ENCODE assay signal across 1 cellular context in the genomic region with DNA sequence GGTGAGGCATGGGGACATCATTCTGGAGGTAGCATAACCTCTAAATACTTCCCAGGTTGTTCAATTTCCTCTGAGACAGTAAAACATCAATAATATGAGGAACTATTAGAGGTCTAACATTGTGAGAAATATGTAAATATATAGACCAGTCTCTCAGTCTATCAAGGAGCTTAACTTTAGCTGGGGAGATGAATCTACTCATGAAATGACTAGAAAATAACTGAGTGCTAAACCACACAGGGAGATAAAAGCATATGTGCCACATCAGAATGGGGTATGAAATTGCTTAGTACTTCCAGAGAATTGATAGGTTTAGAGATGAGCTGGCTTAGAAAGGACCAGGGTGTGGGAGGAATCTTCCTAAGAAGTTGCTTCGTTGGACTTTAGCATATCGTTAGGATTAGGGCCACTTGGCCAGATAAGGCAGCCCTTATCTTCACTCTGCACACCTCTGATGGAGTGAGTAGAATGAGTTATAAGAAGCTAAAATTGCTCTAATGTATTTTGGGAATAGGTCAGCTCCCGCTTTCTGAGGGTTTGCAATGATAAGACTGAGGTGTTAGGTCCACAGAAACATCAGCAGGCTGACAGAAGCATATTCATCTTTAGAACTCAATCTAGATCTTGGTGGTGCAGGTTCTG.
TF ChIP-seq lines count a peak whose summit lies in the region.

No MANE protein-coding gene starts in this region.

TF ChIP-seq in K562, 482 proteins besides CTCF, POLR2A, EP300 and RAD21 (continued from another document and continues in another):
- TF ChIP-seq, protein P1, sequence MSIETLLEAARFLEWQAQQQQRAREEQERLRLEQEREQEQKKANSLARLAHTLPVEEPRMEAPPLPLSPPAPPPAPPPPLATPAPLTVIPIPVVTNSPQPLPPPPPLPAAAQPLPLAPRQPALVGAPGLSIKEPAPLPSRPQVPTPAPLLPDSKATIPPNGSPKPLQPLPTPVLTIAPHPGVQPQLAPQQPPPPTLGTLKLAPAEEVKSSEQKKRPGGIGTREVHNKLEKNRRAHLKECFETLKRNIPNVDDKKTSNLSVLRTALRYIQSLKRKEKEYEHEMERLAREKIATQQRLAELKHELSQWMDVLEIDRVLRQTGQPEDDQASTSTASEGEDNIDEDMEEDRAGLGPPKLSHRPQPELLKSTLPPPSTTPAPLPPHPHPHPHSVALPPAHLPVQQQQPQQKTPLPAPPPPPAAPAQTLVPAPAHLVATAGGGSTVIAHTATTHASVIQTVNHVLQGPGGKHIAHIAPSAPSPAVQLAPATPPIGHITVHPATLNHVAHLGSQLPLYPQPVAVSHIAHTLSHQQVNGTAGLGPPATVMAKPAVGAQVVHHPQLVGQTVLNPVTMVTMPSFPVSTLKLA (conservative IDR thresholded peaks at IDR 0.05), result no peak
- TF ChIP-seq MAZ (CRISPR knock-in tag; conservative IDR thresholded peaks at IDR 0.05 in 1 of 2, IDR thresholded peaks at IDR 0.05 in 1 of 2), result peak in 1 of 2 experiments; percentile 31; a peak in 1 of 4 replicates
- TF ChIP-seq, protein P2, sequence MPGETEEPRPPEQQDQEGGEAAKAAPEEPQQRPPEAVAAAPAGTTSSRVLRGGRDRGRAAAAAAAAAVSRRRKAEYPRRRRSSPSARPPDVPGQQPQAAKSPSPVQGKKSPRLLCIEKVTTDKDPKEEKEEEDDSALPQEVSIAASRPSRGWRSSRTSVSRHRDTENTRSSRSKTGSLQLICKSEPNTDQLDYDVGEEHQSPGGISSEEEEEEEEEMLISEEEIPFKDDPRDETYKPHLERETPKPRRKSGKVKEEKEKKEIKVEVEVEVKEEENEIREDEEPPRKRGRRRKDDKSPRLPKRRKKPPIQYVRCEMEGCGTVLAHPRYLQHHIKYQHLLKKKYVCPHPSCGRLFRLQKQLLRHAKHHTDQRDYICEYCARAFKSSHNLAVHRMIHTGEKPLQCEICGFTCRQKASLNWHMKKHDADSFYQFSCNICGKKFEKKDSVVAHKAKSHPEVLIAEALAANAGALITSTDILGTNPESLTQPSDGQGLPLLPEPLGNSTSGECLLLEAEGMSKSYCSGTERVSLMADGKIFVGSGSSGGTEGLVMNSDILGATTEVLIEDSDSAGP (CRISPR knock-in tag; IDR thresholded peaks at IDR 0.05), result no peak
- peak; percentile 94 for TF ChIP-seq SMARCE1 (IDR thresholded peaks at IDR 0.05)
- no peak for TF ChIP-seq YBX1 (IDR thresholded peaks at IDR 0.05)
- TF ChIP-seq, protein P3, sequence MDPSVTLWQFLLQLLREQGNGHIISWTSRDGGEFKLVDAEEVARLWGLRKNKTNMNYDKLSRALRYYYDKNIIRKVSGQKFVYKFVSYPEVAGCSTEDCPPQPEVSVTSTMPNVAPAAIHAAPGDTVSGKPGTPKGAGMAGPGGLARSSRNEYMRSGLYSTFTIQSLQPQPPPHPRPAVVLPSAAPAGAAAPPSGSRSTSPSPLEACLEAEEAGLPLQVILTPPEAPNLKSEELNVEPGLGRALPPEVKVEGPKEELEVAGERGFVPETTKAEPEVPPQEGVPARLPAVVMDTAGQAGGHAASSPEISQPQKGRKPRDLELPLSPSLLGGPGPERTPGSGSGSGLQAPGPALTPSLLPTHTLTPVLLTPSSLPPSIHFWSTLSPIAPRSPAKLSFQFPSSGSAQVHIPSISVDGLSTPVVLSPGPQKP (CRISPR knock-in tag; IDR thresholded peaks at IDR 0.05), result no peak
- TF ChIP-seq HCFC1 (IDR thresholded peaks at IDR 0.05; ENCODE audit: low read depth, low read length), result no peak
- TF ChIP-seq, protein P4, sequence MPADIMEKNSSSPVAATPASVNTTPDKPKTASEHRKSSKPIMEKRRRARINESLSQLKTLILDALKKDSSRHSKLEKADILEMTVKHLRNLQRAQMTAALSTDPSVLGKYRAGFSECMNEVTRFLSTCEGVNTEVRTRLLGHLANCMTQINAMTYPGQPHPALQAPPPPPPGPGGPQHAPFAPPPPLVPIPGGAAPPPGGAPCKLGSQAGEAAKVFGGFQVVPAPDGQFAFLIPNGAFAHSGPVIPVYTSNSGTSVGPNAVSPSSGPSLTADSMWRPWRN (IDR thresholded peaks at IDR 0.05; ENCODE audit: low read depth), result peak; percentile 93
- TF ChIP-seq, protein P5, sequence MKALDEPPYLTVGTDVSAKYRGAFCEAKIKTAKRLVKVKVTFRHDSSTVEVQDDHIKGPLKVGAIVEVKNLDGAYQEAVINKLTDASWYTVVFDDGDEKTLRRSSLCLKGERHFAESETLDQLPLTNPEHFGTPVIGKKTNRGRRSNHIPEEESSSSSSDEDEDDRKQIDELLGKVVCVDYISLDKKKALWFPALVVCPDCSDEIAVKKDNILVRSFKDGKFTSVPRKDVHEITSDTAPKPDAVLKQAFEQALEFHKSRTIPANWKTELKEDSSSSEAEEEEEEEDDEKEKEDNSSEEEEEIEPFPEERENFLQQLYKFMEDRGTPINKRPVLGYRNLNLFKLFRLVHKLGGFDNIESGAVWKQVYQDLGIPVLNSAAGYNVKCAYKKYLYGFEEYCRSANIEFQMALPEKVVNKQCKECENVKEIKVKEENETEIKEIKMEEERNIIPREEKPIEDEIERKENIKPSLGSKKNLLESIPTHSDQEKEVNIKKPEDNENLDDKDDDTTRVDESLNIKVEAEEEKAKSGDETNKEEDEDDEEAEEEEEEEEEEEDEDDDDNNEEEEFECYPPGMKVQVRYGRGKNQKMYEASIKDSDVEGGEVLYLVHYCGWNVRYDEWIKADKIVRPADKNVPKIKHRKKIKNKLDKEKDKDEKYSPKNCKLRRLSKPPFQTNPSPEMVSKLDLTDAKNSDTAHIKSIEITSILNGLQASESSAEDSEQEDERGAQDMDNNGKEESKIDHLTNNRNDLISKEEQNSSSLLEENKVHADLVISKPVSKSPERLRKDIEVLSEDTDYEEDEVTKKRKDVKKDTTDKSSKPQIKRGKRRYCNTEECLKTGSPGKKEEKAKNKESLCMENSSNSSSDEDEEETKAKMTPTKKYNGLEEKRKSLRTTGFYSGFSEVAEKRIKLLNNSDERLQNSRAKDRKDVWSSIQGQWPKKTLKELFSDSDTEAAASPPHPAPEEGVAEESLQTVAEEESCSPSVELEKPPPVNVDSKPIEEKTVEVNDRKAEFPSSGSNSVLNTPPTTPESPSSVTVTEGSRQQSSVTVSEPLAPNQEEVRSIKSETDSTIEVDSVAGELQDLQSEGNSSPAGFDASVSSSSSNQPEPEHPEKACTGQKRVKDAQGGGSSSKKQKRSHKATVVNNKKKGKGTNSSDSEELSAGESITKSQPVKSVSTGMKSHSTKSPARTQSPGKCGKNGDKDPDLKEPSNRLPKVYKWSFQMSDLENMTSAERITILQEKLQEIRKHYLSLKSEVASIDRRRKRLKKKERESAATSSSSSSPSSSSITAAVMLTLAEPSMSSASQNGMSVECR (CRISPR knock-in tag; IDR thresholded peaks at IDR 0.05), result no peak
- TF ChIP-seq, protein P6, sequence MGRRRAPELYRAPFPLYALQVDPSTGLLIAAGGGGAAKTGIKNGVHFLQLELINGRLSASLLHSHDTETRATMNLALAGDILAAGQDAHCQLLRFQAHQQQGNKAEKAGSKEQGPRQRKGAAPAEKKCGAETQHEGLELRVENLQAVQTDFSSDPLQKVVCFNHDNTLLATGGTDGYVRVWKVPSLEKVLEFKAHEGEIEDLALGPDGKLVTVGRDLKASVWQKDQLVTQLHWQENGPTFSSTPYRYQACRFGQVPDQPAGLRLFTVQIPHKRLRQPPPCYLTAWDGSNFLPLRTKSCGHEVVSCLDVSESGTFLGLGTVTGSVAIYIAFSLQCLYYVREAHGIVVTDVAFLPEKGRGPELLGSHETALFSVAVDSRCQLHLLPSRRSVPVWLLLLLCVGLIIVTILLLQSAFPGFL (CRISPR knock-in tag; IDR thresholded peaks at IDR 0.05), result no peak
- TF ChIP-seq, protein P7, sequence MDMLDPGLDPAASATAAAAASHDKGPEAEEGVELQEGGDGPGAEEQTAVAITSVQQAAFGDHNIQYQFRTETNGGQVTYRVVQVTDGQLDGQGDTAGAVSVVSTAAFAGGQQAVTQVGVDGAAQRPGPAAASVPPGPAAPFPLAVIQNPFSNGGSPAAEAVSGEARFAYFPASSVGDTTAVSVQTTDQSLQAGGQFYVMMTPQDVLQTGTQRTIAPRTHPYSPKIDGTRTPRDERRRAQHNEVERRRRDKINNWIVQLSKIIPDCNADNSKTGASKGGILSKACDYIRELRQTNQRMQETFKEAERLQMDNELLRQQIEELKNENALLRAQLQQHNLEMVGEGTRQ (CRISPR knock-in tag; IDR thresholded peaks at IDR 0.05), result no peak
- no peak for TF ChIP-seq SPI1 (IDR thresholded peaks at IDR 0.05; ENCODE audit: borderline replicate concordance, low read depth, low read length)
- no peak for TF ChIP-seq BMI1 (IDR thresholded peaks at IDR 0.05; ENCODE audit: low read length)
- no peak for TF ChIP-seq GABPB2 (CRISPR knock-in tag; conservative IDR thresholded peaks at IDR 0.05)
- TF ChIP-seq RBM17 (IDR thresholded peaks at IDR 0.05; ENCODE audit: borderline replicate concordance, low read depth, low read length), result no peak
- TF ChIP-seq, protein P8, sequence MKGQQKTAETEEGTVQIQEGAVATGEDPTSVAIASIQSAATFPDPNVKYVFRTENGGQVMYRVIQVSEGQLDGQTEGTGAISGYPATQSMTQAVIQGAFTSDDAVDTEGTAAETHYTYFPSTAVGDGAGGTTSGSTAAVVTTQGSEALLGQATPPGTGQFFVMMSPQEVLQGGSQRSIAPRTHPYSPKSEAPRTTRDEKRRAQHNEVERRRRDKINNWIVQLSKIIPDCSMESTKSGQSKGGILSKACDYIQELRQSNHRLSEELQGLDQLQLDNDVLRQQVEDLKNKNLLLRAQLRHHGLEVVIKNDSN (CRISPR knock-in tag; IDR thresholded peaks at IDR 0.05), result no peak
- TF ChIP-seq CEBPB (tag; IDR thresholded peaks at IDR 0.05), result no peak
- no peak for TF ChIP-seq NEUROD1 (IDR thresholded peaks at IDR 0.05; ENCODE audit: borderline replicate concordance, low read depth, low read length, partially characterized antibody)
- TF ChIP-seq ZNF584 (CRISPR knock-in tag; IDR thresholded peaks at IDR 0.05; ENCODE audit: low read depth), result no peak
- 0 out of 2 replicates have a peak, but pooled peaks have one; percentile 26 for TF ChIP-seq TOE1 (IDR thresholded peaks at IDR 0.05; ENCODE audit: borderline replicate concordance)
- no peak for TF ChIP-seq TOE1 (CRISPR knock-in tag; IDR thresholded peaks at IDR 0.05; ENCODE audit: borderline replicate concordance, low read depth)
- TF ChIP-seq, protein P9, sequence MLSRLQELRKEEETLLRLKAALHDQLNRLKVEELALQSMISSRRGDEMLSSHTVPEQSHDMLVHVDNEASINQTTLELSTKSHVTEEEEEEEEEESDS (CRISPR knock-in tag; IDR thresholded peaks at IDR 0.05), result no peak
- TF ChIP-seq, protein P10, sequence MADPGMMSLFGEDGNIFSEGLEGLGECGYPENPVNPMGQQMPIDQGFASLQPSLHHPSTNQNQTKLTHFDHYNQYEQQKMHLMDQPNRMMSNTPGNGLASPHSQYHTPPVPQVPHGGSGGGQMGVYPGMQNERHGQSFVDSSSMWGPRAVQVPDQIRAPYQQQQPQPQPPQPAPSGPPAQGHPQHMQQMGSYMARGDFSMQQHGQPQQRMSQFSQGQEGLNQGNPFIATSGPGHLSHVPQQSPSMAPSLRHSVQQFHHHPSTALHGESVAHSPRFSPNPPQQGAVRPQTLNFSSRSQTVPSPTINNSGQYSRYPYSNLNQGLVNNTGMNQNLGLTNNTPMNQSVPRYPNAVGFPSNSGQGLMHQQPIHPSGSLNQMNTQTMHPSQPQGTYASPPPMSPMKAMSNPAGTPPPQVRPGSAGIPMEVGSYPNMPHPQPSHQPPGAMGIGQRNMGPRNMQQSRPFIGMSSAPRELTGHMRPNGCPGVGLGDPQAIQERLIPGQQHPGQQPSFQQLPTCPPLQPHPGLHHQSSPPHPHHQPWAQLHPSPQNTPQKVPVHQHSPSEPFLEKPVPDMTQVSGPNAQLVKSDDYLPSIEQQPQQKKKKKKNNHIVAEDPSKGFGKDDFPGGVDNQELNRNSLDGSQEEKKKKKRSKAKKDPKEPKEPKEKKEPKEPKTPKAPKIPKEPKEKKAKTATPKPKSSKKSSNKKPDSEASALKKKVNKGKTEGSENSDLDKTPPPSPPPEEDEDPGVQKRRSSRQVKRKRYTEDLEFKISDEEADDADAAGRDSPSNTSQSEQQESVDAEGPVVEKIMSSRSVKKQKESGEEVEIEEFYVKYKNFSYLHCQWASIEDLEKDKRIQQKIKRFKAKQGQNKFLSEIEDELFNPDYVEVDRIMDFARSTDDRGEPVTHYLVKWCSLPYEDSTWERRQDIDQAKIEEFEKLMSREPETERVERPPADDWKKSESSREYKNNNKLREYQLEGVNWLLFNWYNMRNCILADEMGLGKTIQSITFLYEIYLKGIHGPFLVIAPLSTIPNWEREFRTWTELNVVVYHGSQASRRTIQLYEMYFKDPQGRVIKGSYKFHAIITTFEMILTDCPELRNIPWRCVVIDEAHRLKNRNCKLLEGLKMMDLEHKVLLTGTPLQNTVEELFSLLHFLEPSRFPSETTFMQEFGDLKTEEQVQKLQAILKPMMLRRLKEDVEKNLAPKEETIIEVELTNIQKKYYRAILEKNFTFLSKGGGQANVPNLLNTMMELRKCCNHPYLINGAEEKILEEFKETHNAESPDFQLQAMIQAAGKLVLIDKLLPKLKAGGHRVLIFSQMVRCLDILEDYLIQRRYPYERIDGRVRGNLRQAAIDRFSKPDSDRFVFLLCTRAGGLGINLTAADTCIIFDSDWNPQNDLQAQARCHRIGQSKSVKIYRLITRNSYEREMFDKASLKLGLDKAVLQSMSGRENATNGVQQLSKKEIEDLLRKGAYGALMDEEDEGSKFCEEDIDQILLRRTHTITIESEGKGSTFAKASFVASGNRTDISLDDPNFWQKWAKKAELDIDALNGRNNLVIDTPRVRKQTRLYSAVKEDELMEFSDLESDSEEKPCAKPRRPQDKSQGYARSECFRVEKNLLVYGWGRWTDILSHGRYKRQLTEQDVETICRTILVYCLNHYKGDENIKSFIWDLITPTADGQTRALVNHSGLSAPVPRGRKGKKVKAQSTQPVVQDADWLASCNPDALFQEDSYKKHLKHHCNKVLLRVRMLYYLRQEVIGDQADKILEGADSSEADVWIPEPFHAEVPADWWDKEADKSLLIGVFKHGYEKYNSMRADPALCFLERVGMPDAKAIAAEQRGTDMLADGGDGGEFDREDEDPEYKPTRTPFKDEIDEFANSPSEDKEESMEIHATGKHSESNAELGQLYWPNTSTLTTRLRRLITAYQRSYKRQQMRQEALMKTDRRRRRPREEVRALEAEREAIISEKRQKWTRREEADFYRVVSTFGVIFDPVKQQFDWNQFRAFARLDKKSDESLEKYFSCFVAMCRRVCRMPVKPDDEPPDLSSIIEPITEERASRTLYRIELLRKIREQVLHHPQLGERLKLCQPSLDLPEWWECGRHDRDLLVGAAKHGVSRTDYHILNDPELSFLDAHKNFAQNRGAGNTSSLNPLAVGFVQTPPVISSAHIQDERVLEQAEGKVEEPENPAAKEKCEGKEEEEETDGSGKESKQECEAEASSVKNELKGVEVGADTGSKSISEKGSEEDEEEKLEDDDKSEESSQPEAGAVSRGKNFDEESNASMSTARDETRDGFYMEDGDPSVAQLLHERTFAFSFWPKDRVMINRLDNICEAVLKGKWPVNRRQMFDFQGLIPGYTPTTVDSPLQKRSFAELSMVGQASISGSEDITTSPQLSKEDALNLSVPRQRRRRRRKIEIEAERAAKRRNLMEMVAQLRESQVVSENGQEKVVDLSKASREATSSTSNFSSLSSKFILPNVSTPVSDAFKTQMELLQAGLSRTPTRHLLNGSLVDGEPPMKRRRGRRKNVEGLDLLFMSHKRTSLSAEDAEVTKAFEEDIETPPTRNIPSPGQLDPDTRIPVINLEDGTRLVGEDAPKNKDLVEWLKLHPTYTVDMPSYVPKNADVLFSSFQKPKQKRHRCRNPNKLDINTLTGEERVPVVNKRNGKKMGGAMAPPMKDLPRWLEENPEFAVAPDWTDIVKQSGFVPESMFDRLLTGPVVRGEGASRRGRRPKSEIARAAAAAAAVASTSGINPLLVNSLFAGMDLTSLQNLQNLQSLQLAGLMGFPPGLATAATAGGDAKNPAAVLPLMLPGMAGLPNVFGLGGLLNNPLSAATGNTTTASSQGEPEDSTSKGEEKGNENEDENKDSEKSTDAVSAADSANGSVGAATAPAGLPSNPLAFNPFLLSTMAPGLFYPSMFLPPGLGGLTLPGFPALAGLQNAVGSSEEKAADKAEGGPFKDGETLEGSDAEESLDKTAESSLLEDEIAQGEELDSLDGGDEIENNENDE (IDR thresholded peaks at IDR 0.05; ENCODE audit: low read depth, low read length), result no peak
- no peak for TF ChIP-seq LARP7 (IDR thresholded peaks at IDR 0.05)
- no peak for TF ChIP-seq ZNF253 (CRISPR knock-in tag; conservative IDR thresholded peaks at IDR 0.05)
